In genomic region chr12:85394809-85395208, GRCh38 we compare ENCODE assay signal across 20 cellular contexts.
DNase-seq lines count a peak whose midpoint lies in the region; ATAC-seq and TF ChIP-seq lines count a peak whose summit lies in the region.
"Had no signal": no experiment of that assay in that cellular context is flagged by ENCODE, and none has a peak within 500 bp of the region (broad histone marks: within the 10 kb centered on the region; RNA-seq: fewer than 3 reads in every experiment).

No MANE protein-coding gene starts in this region.

- no peaks in the 10 kb centered on the region for H3K36me3 Mint-ChIP-seq in activated T-helper 1 cell treated with anti-CD3 and anti-CD28 coated beads, Interleukin-12 subunit alpha, Interleukin-12 subunit beta, Interleukin-2, Interleukin-4 antibody, amounts not matched to agents 30 ng/mL and 10 ng/mL and 1 ng/mL, durations not matched to agents 14 hours and 24 hours and 36 hours (ENCODE audit: low read depth)
- no peaks in the 10 kb centered on the region for H3K36me3 Mint-ChIP-seq in activated CD8-positive, alpha-beta memory T cell treated with anti-CD3 and anti-CD28 coated beads, Interleukin-2, amount 10 ng/mL, durations not matched to agents 7 days and 5 days
- H3K36me3 Mint-ChIP-seq: CD4-positive, alpha-beta memory T cell had no signal

- no peaks in the 10 kb centered on the region for H3K9me2 ChIP-seq in Loucy (replicated peaks; ENCODE audit: low read depth, low read length)

- H3K36me3 ChIP-seq in Loucy (ENCODE audit: insufficient read depth, low read length) (no peaks in the 10 kb centered on the region), brain microvascular endothelial cell (replicated peaks) (no peaks in the 10 kb centered on the region), kidney epithelial cell (ENCODE audit: control insufficient read depth, insufficient read depth, low read length) (no peaks in the 10 kb centered on the region)
- H3K36me3 ChIP-seq: BLaER1, HAP-1 had no signal

- H2AFZ ChIP-seq in Loucy (ENCODE audit: low read length) = no peak overlapping the region

- H3K9me3 ChIP-seq in Loucy (ENCODE audit: insufficient read depth, low read depth, low read length) = no peaks in the 10 kb centered on the region
- H3K9me3 ChIP-seq: BLaER1, Caco-2, HAP-1 had no signal

- no peak overlapping the region for H3K27ac Mint-ChIP-seq in activated T-helper 1 cell treated with anti-CD3 and anti-CD28 coated beads, Interleukin-12 subunit alpha, Interleukin-12 subunit beta, Interleukin-2, Interleukin-4 antibody, amounts not matched to agents 30 ng/mL and 10 ng/mL and 1 ng/mL, durations not matched to agents 14 hours and 24 hours and 36 hours
- H3K27ac Mint-ChIP-seq in activated CD8-positive, alpha-beta memory T cell treated with anti-CD3 and anti-CD28 coated beads, Interleukin-2, amount 10 ng/mL, durations not matched to agents 7 days and 5 days = no peak overlapping the region
- H3K27ac Mint-ChIP-seq: CD4-positive, alpha-beta memory T cell had no signal

- no peak overlapping the region for H3K27ac ChIP-seq in brain microvascular endothelial cell
- H3K27ac ChIP-seq: BLaER1 had no signal

- no peak for DNase-seq in brain microvascular endothelial cell
- DNase-seq in kidney epithelial cell (ENCODE audit: low read depth) = no peak
- no peak for DNase-seq in stimulated activated naive CD4-positive, alpha-beta T cell treated with Interleukin-2 at 50 U/mL for 16 hours (lab: John Stamatoyannopoulos, UW)
- DNase-seq in activated T-helper 1 cell treated with anti-CD3 and anti-CD28 coated beads, Interleukin-12 subunit alpha, Interleukin-12 subunit beta, Interleukin-2, Interleukin-4 antibody, amounts not matched to agents 30 ng/mL and 10 ng/mL and 1 ng/mL, durations not matched to agents 14 hours and 24 hours and 36 hours (ENCODE audit: low spot score) = no peak
- DNase-seq in SK-N-DZ (ENCODE audit: low spot score) = no peak
- DNase-seq in activated CD8-positive, alpha-beta memory T cell treated with anti-CD3 and anti-CD28 coated beads, Interleukin-2, amount 10 ng/mL, durations not matched to agents 7 days and 5 days = no peak
- DNase-seq: ACHN; Caco-2; CD4-positive, alpha-beta memory T cell; DMS 273 treated with DMSO at 0.1 percent for 48 hours; KBM-7; NCI-H1092 treated with DMSO at 0.1 percent for 48 hours; NCI-H1436 treated with DMSO at 0.1 percent for 48 hours; NCI-H1930; NCI-H226; NCI-H510A treated with DMSO at 0.1 percent for 48 hours; NCI-H748 treated with DMSO at 0.1 percent for 48 hours had no signal

- TF ChIP-seq CTCF in Loucy (conservative IDR thresholded peaks at IDR 0.05; ENCODE audit: low read length) (0 out of 2 replicates have a peak, but pooled peaks have one; percentile 25), brain microvascular endothelial cell (IDR thresholded peaks at IDR 0.05; ENCODE audit: low read depth, low read length, missing control alignments) (peak; percentile 16), kidney epithelial cell (IDR thresholded peaks at IDR 0.05; ENCODE audit: insufficient read depth, low read length, poor library complexity, severe bottlenecking) (peak; percentile 1)

- H3F3A ChIP-seq in Loucy (ENCODE audit: low read depth) = no peaks in the 10 kb centered on the region

- H3K4me3 Mint-ChIP-seq in activated T-helper 1 cell treated with anti-CD3 and anti-CD28 coated beads, Interleukin-12 subunit alpha, Interleukin-12 subunit beta, Interleukin-2, Interleukin-4 antibody, amounts not matched to agents 30 ng/mL and 10 ng/mL and 1 ng/mL, durations not matched to agents 14 hours and 24 hours and 36 hours = no peak overlapping the region
- H3K4me3 Mint-ChIP-seq in activated CD8-positive, alpha-beta memory T cell treated with anti-CD3 and anti-CD28 coated beads, Interleukin-2, amount 10 ng/mL, durations not matched to agents 7 days and 5 days = no peak overlapping the region
- H3K4me3 Mint-ChIP-seq: CD4-positive, alpha-beta memory T cell had no signal

- no peak overlapping the region for H3K9ac ChIP-seq in Loucy (ENCODE audit: low read depth, low read length, poor library complexity, severe bottlenecking)
- H3K9ac ChIP-seq: BLaER1 had no signal

- CTCF ChIA-PET in activated CD8-positive, alpha-beta memory T cell treated with anti-CD3 and anti-CD28 coated beads, Interleukin-2, amount 10 ng/mL, durations not matched to agents 7 days and 5 days (lab: Charles Lee) = no interaction called here

- H3K4me1 ChIP-seq in Loucy (ENCODE audit: insufficient read depth, low read length, poor library complexity, severe bottlenecking) = no peaks in the 10 kb centered on the region
- H3K4me1 ChIP-seq: Caco-2 had no signal

- H3K9me3 Mint-ChIP-seq in activated T-helper 1 cell treated with anti-CD3 and anti-CD28 coated beads, Interleukin-12 subunit alpha, Interleukin-12 subunit beta, Interleukin-2, Interleukin-4 antibody, amounts not matched to agents 30 ng/mL and 10 ng/mL and 1 ng/mL, durations not matched to agents 14 hours and 24 hours and 36 hours = no peaks in the 10 kb centered on the region
- H3K9me3 Mint-ChIP-seq in activated CD8-positive, alpha-beta memory T cell treated with anti-CD3 and anti-CD28 coated beads, Interleukin-2, amount 10 ng/mL, durations not matched to agents 7 days and 5 days (ENCODE audit: low read depth) = no peaks in the 10 kb centered on the region

- H3K4me2 ChIP-seq in Loucy (ENCODE audit: low read depth, low read length, poor library complexity, severe bottlenecking) = no peak overlapping the region
- H3K4me2 ChIP-seq: BLaER1 had no signal

- H3K4me3 ChIP-seq in Loucy (ENCODE audit: low read length, poor library complexity, severe bottlenecking) = no peak overlapping the region
- H3K4me3 ChIP-seq in brain microvascular endothelial cell (ENCODE audit: low read depth, low read length) = no peak overlapping the region
- no peak overlapping the region for H3K4me3 ChIP-seq in kidney epithelial cell (ENCODE audit: low read depth, low read length)
- H3K4me3 ChIP-seq: BLaER1, HAP-1 had no signal

- H3K4me1 Mint-ChIP-seq in activated T-helper 1 cell treated with anti-CD3 and anti-CD28 coated beads, Interleukin-12 subunit alpha, Interleukin-12 subunit beta, Interleukin-2, Interleukin-4 antibody, amounts not matched to agents 30 ng/mL and 10 ng/mL and 1 ng/mL, durations not matched to agents 14 hours and 24 hours and 36 hours (ENCODE audit: low read depth) = no peaks in the 10 kb centered on the region
- H3K4me1 Mint-ChIP-seq in activated CD8-positive, alpha-beta memory T cell treated with anti-CD3 and anti-CD28 coated beads, Interleukin-2, amount 10 ng/mL, durations not matched to agents 7 days and 5 days = no peaks in the 10 kb centered on the region
- H3K4me1 Mint-ChIP-seq: CD4-positive, alpha-beta memory T cell had no signal

- intact Hi-C loops in activated T-helper 1 cell treated with anti-CD3 and anti-CD28 coated beads, Interleukin-12 subunit alpha, Interleukin-12 subunit beta, Interleukin-2, Interleukin-4 antibody, amounts not matched to agents 30 ng/mL and 10 ng/mL and 1 ng/mL, durations not matched to agents 14 hours and 24 hours and 36 hours (cut with micrococcal nuclease) = no loop called here

- no peaks in the 10 kb centered on the region for H3K27me3 Mint-ChIP-seq in activated T-helper 1 cell treated with anti-CD3 and anti-CD28 coated beads, Interleukin-12 subunit alpha, Interleukin-12 subunit beta, Interleukin-2, Interleukin-4 antibody, amounts not matched to agents 30 ng/mL and 10 ng/mL and 1 ng/mL, durations not matched to agents 14 hours and 24 hours and 36 hours (ENCODE audit: insufficient read depth)
- H3K27me3 Mint-ChIP-seq in activated CD8-positive, alpha-beta memory T cell treated with anti-CD3 and anti-CD28 coated beads, Interleukin-2, amount 10 ng/mL, durations not matched to agents 7 days and 5 days = no peaks in the 10 kb centered on the region
- H3K27me3 Mint-ChIP-seq: CD4-positive, alpha-beta memory T cell had no signal

- H3K27me3 ChIP-seq in Loucy (ENCODE audit: insufficient read depth, low read length, poor library complexity, severe bottlenecking) (no peaks in the 10 kb centered on the region), brain microvascular endothelial cell (replicated peaks) (no peaks in the 10 kb centered on the region), kidney epithelial cell (ENCODE audit: control insufficient read depth, insufficient read depth, low read length) (no peaks in the 10 kb centered on the region)
- H3K27me3 ChIP-seq: BLaER1 had no signal

- no peaks in the 10 kb centered on the region for H3K79me2 ChIP-seq in Loucy (ENCODE audit: insufficient read depth, low read length)

- no peak for ATAC-seq in activated CD8-positive, alpha-beta memory T cell treated with anti-CD3 and anti-CD28 coated beads, Interleukin-2, amount 10 ng/mL, durations not matched to agents 7 days and 5 days

- H4K20me1 ChIP-seq in Loucy (ENCODE audit: insufficient read depth, low read length, poor library complexity, severe bottlenecking) = no peaks in the 10 kb centered on the region
- H4K20me1 ChIP-seq: BLaER1 had no signal

- in situ Hi-C loops in brain microvascular endothelial cell (cut with HindIII; ENCODE audit: low pct_ligation_motif_present, low sequenced_read_pairs) = no loop called here
